In genomic region chr1:21901986-21902377, GRCh38 we compare ENCODE assay signal across 14 cellular contexts. TPM values are rescaled to one million over a fixed set of nuclear protein-coding genes. Genes with fewer than 3 reads are reported as not detected.
DNase-seq lines count a peak whose midpoint lies in the region; ATAC-seq and TF ChIP-seq lines count a peak whose summit lies in the region.
"Had no signal": no experiment of that assay in that cellular context is flagged by ENCODE, and none has a peak within 500 bp of the region (broad histone marks: within the 10 kb centered on the region; RNA-seq: fewer than 3 reads in every experiment).

No MANE protein-coding gene starts in this region.

- peaks cover 0 to 9% (median 6%) of the 10 kb centered on the region in 7 donors for H3K4me1 Mint-ChIP-seq in naive thymus-derived CD4-positive, alpha-beta T cell

- H3K27ac ChIP-seq in ectodermal cell (ENCODE audit: insufficient read depth, low read depth, low read length, poor library complexity, severe bottlenecking) (peak overlapping the region; percentile 44), muscle layer of colon (ENCODE audit: low read depth, low read length) (peak overlapping the region; percentile 93), suprapubic skin (peak overlapping the region; percentile 48)
- no peak overlapping the region for H3K27ac ChIP-seq in naive thymus-derived CD4-positive, alpha-beta T cell (ENCODE audit: low read depth, low read length)
- H3K27ac ChIP-seq: PC-9 had no signal

- POLR2A ChIA-PET in naive thymus-derived CD4-positive, alpha-beta T cell (lab: Charles Lee), result no interaction called here

- no peak overlapping the region for H3K4me3 Mint-ChIP-seq in naive thymus-derived CD4-positive, alpha-beta T cell
- H3K4me3 Mint-ChIP-seq: CD4-positive, alpha-beta memory T cell had no signal

- H3K4me3 ChIP-seq in NT2/D1 (ENCODE audit: insufficient read length, low read depth) (no peak overlapping the region), ectodermal cell (ENCODE audit: insufficient read depth, low read depth, low read length) (no peak overlapping the region), muscle layer of colon (ENCODE audit: low read depth in 1 of 2, low read length in 2 of 2) (no peak overlapping the region), suprapubic skin (no peak overlapping the region)
- no peak overlapping the region for H3K4me3 ChIP-seq in naive thymus-derived CD4-positive, alpha-beta T cell (ENCODE audit: low read length)
- H3K4me3 ChIP-seq: PC-9 had no signal

- intact Hi-C loops in naive thymus-derived CD4-positive, alpha-beta T cell (cut with micrococcal nuclease), result no loop called here

- TF ChIP-seq EP300 in suprapubic skin (IDR thresholded peaks at IDR 0.05), result no peak

- H3K4me1 ChIP-seq in NT2/D1 (ENCODE audit: insufficient read depth, insufficient read length), result peaks cover 22% of the 10 kb centered on the region
- peaks cover 34% of the 10 kb centered on the region for H3K4me1 ChIP-seq in ectodermal cell (ENCODE audit: control insufficient read depth, insufficient read depth, low read length)
- peaks cover 97% of the 10 kb centered on the region for H3K4me1 ChIP-seq in muscle layer of colon (ENCODE audit: insufficient read depth, low read length)
- peaks cover 98% of the 10 kb centered on the region for H3K4me1 ChIP-seq in suprapubic skin
- H3K4me1 ChIP-seq in naive thymus-derived CD4-positive, alpha-beta T cell (ENCODE audit: control insufficient read depth in 2 of 2, insufficient read depth in 2 of 2, low read length in 2 of 2), result peaks cover 0 to 4% of the 10 kb centered on the region in 2 donors

- ATAC-seq in naive thymus-derived CD4-positive, alpha-beta T cell, result no peak

- H3K27me3 ChIP-seq in NT2/D1 (ENCODE audit: insufficient read depth, insufficient read length) (no peaks in the 10 kb centered on the region), ectodermal cell (ENCODE audit: control insufficient read depth, insufficient read depth, low read length, poor library complexity, severe bottlenecking) (no peaks in the 10 kb centered on the region), muscle layer of colon (ENCODE audit: control insufficient read depth in 1 of 2, insufficient read depth in 2 of 2, low read length in 2 of 2) (no peaks in the 10 kb centered on the region), suprapubic skin (no peaks in the 10 kb centered on the region)
- no peaks in the 10 kb centered on the region for H3K27me3 ChIP-seq in naive thymus-derived CD4-positive, alpha-beta T cell (ENCODE audit: control insufficient read depth in 2 of 2, insufficient read depth in 2 of 2, low read length in 2 of 2)

- no peak for TF ChIP-seq POLR2A in suprapubic skin (IDR thresholded peaks at IDR 0.05)

- 75 to 77% methylated on average over 11 of the region's 11 CpGs for WGBS in ectodermal cell, 2 experiments
- 6% methylated on average over 6 of the region's 11 CpGs for WGBS in suprapubic skin

- CTCF ChIA-PET in naive thymus-derived CD4-positive, alpha-beta T cell (lab: Charles Lee), result no interaction called here

- H3K36me3 Mint-ChIP-seq in naive thymus-derived CD4-positive, alpha-beta T cell, result no peaks in the 10 kb centered on the region
- H3K36me3 Mint-ChIP-seq: CD4-positive, alpha-beta memory T cell had no signal

- no peaks in the 10 kb centered on the region for H3K9me3 ChIP-seq in NT2/D1 (ENCODE audit: insufficient read depth, low read length)
- H3K9me3 ChIP-seq in ectodermal cell (ENCODE audit: control insufficient read depth, low read length), result no peaks in the 10 kb centered on the region
- H3K9me3 ChIP-seq in muscle layer of colon (ENCODE audit: low read length), result no peaks in the 10 kb centered on the region
- H3K9me3 ChIP-seq in suprapubic skin, result no peaks in the 10 kb centered on the region
- H3K9me3 ChIP-seq in naive thymus-derived CD4-positive, alpha-beta T cell (ENCODE audit: control insufficient read depth in 2 of 3, low read length in 3 of 3), result no peaks in the 10 kb centered on the region

- peaks cover 28% of the 10 kb centered on the region for H3K36me3 ChIP-seq in NT2/D1 (ENCODE audit: insufficient read depth, insufficient read length, low read length)
- no peaks in the 10 kb centered on the region for H3K36me3 ChIP-seq in ectodermal cell (ENCODE audit: control insufficient read depth, insufficient read depth, low read length)
- peaks cover 11% of the 10 kb centered on the region for H3K36me3 ChIP-seq in muscle layer of colon (ENCODE audit: insufficient read depth, low read length)
- no peaks in the 10 kb centered on the region for H3K36me3 ChIP-seq in suprapubic skin
- H3K36me3 ChIP-seq in naive thymus-derived CD4-positive, alpha-beta T cell (ENCODE audit: control insufficient read depth in 2 of 3, insufficient read depth in 3 of 3, low read length in 3 of 3), result no peaks in the 10 kb centered on the region

- peak overlapping the region in 1 of 9 donors; percentile 8 for H3K27ac Mint-ChIP-seq in naive thymus-derived CD4-positive, alpha-beta T cell

- no peak for DNase-seq in NT2/D1 (ENCODE audit: low read depth, low spot score)
- no peak for DNase-seq in suprapubic skin (ENCODE audit: low spot score in 2 of 2)
- no peak for DNase-seq in naive thymus-derived CD4-positive, alpha-beta T cell
- DNase-seq in cerebellar cortex (ENCODE audit: low spot score), result no peak
- no peak for DNase-seq in NOMO-1 (lab: John Stamatoyannopoulos, UW; ENCODE audit: unreplicated experiment in 2 of 2)
- no peak for DNase-seq in DMS 273 (lab: John Stamatoyannopoulos, UW; ENCODE audit: unreplicated experiment)
- DNase-seq: activated CD8-positive, alpha-beta memory T cell treated with anti-CD3 and anti-CD28 coated beads, Interleukin-2, amount 50 U/mL, for 4 hours; amniotic stem cell; CD4-positive, alpha-beta memory T cell; NCI-H2171; PC-9; stimulated activated CD8-positive, alpha-beta memory T cell treated with anti-CD3 and anti-CD28 coated beads, Interleukin-4, amount 100 ng/mL, for 48 hours had no signal

- no peak for TF ChIP-seq CTCF in suprapubic skin (IDR thresholded peaks at IDR 0.05)

- H3K9me3 Mint-ChIP-seq in naive thymus-derived CD4-positive, alpha-beta T cell, result no peaks in the 10 kb centered on the region
- H3K9me3 Mint-ChIP-seq: CD4-positive, alpha-beta memory T cell had no signal

- H3K27me3 Mint-ChIP-seq in naive thymus-derived CD4-positive, alpha-beta T cell, result no peaks in the 10 kb centered on the region
- H3K27me3 Mint-ChIP-seq: CD4-positive, alpha-beta memory T cell had no signal

- H3K9ac ChIP-seq in NT2/D1 (ENCODE audit: insufficient read length, low read depth) (peak overlapping the region; percentile 42), muscle layer of colon (ENCODE audit: low read length) (peak overlapping the region; percentile 25)

RNA-seq across cellular contexts. Expression of gene HSPG2, which starts 35.1 kb away (rescaled TPM):
- 36.8 TPM for polyA plus RNA-seq in ectodermal cell (2013, experiment 1 of 4)
- 41.1 TPM for polyA plus RNA-seq in ectodermal cell (2013, experiment 2 of 4)
- 38.4 TPM for polyA plus RNA-seq in ectodermal cell (2013, experiment 3 of 4)
- 48.4 TPM for polyA plus RNA-seq in ectodermal cell (2013, experiment 4 of 4)
- 100 to 1,000 TPM in 3 of 4 donors, 10 to 100 TPM in 1; 97.5 to 164 (median 131) TPM for total RNA-seq in suprapubic skin
- 10 to 100 TPM in 3 of 5 experiments, 1 to 10 TPM in 2; 8.0 to 20.8 (median 10.0) TPM for total RNA-seq in naive thymus-derived CD4-positive, alpha-beta T cell
- polyA plus RNA-seq in naive thymus-derived CD4-positive, alpha-beta T cell, result 1 to 10 TPM; 1.0 TPM
- polyA plus RNA-seq: CD4-positive, alpha-beta memory T cell had no signal

Comparison
In these comparisons a context has a peak if more than half of its experiments do, and no peak if none do; other contexts are left out.
1. RNA of gene HSPG2, which starts 35.1 kb away (total RNA-seq): 97.5 to 164 TPM in suprapubic skin; 8.0 to 20.8 TPM in naive thymus-derived CD4-positive, alpha-beta T cell; every median in the first group is over 4 times any median in the second.